Comparison of ENCODE assay signal across 20 cellular contexts in genomic region chr1:202760589-202760988, GRCh38. TPM values are rescaled to one million over a fixed set of nuclear protein-coding genes. Genes with fewer than 3 reads are reported as not detected.
A peak's percentile ranks its signal among the peaks of the same experiment; 100 is the strongest.
DNase-seq lines count a peak whose midpoint lies in the region; ATAC-seq and TF ChIP-seq lines count a peak whose summit lies in the region.
"Had no signal": no experiment of that assay in that cellular context is flagged by ENCODE, and none has a peak within 500 bp of the region (broad histone marks: within the 10 kb centered on the region; RNA-seq: fewer than 3 reads in every experiment).

No MANE protein-coding gene starts in this region.

- H3K4me3 ChIP-seq in cardiac muscle cell (no peak overlapping the region), heart right ventricle (no peak overlapping the region)

- peak overlapping the region; percentile 29 for H3K27ac Mint-ChIP-seq in activated T-helper 1 cell treated with anti-CD3 and anti-CD28 coated beads, Interleukin-12 subunit alpha, Interleukin-12 subunit beta, Interleukin-2, Interleukin-4 antibody, amounts not matched to agents 30 ng/mL and 10 ng/mL and 1 ng/mL, durations not matched to agents 14 hours and 24 hours and 36 hours
- H3K27ac Mint-ChIP-seq: H9 had no signal

- H3K36me3 ChIP-seq in cardiac muscle cell (peaks cover 90% of the 10 kb centered on the region), heart right ventricle (peaks cover 0 to 100% (median 52%) of the 10 kb centered on the region in 9 donors)

- no peaks in the 10 kb centered on the region for H3K27me3 Mint-ChIP-seq in activated T-helper 1 cell treated with anti-CD3 and anti-CD28 coated beads, Interleukin-12 subunit alpha, Interleukin-12 subunit beta, Interleukin-2, Interleukin-4 antibody, amounts not matched to agents 30 ng/mL and 10 ng/mL and 1 ng/mL, durations not matched to agents 14 hours and 24 hours and 36 hours (ENCODE audit: insufficient read depth)

- DNase-seq in cardiac muscle cell (ENCODE audit: low read depth in 1 of 2, low spot score in 1 of 2): peak in 1 of 2 donors; percentile 5
- no peak for DNase-seq in heart right ventricle
- no peak for DNase-seq in activated T-helper 1 cell treated with anti-CD3 and anti-CD28 coated beads, Interleukin-12 subunit alpha, Interleukin-12 subunit beta, Interleukin-2, Interleukin-4 antibody, amounts not matched to agents 30 ng/mL and 10 ng/mL and 1 ng/mL, durations not matched to agents 14 hours and 24 hours and 36 hours (ENCODE audit: low spot score)
- peak; percentile 7 for DNase-seq in fibroblast of peridontal ligament (ENCODE audit: extremely low read depth)
- DNase-seq in C1 segment of cervical spinal cord (lab: John Stamatoyannopoulos, UW): no peak
- DNase-seq in retina: no peak
- DNase-seq: COR-L47; GF-D8; H9; Kasumi-1; MM.1S; NCI-H1417; NCI-H187 treated with DMSO at 0.1 percent for 48 hours; NCI-H345; NCI-H69; NK-92 treated with Interleukin-12 subunit alpha and Interleukin-12 subunit beta, amount 100 ng/mL, for 24 hours; SIG-M5 had no signal

- H3K9me3 ChIP-seq in cardiac muscle cell (ENCODE audit: low read depth) (no peaks in the 10 kb centered on the region), heart right ventricle (no peaks in the 10 kb centered on the region)

- no peaks in the 10 kb centered on the region for H3K27me3 ChIP-seq in cardiac muscle cell
- no peaks in the 10 kb centered on the region for H3K27me3 ChIP-seq in heart right ventricle

- H3K27ac ChIP-seq in cardiac muscle cell (peak overlapping the region; percentile 95), heart right ventricle (no peak overlapping the region)

- peaks cover 53% of the 10 kb centered on the region for H3K36me3 Mint-ChIP-seq in activated T-helper 1 cell treated with anti-CD3 and anti-CD28 coated beads, Interleukin-12 subunit alpha, Interleukin-12 subunit beta, Interleukin-2, Interleukin-4 antibody, amounts not matched to agents 30 ng/mL and 10 ng/mL and 1 ng/mL, durations not matched to agents 14 hours and 24 hours and 36 hours (ENCODE audit: low read depth)

- H3K9me3 Mint-ChIP-seq in activated T-helper 1 cell treated with anti-CD3 and anti-CD28 coated beads, Interleukin-12 subunit alpha, Interleukin-12 subunit beta, Interleukin-2, Interleukin-4 antibody, amounts not matched to agents 30 ng/mL and 10 ng/mL and 1 ng/mL, durations not matched to agents 14 hours and 24 hours and 36 hours: no peaks in the 10 kb centered on the region
- H3K9me3 Mint-ChIP-seq: H9 had no signal

- H3K4me3 Mint-ChIP-seq in activated T-helper 1 cell treated with anti-CD3 and anti-CD28 coated beads, Interleukin-12 subunit alpha, Interleukin-12 subunit beta, Interleukin-2, Interleukin-4 antibody, amounts not matched to agents 30 ng/mL and 10 ng/mL and 1 ng/mL, durations not matched to agents 14 hours and 24 hours and 36 hours: no peak overlapping the region
- H3K4me3 Mint-ChIP-seq: H9 had no signal

- no peak for TF ChIP-seq CTCF in cardiac muscle cell (IDR thresholded peaks at IDR 0.05; ENCODE audit: low read depth, low read length)
- TF ChIP-seq CTCF in heart right ventricle (IDR thresholded peaks at IDR 0.05): no peak

- peaks cover 20% of the 10 kb centered on the region for H3K4me1 Mint-ChIP-seq in activated T-helper 1 cell treated with anti-CD3 and anti-CD28 coated beads, Interleukin-12 subunit alpha, Interleukin-12 subunit beta, Interleukin-2, Interleukin-4 antibody, amounts not matched to agents 30 ng/mL and 10 ng/mL and 1 ng/mL, durations not matched to agents 14 hours and 24 hours and 36 hours (ENCODE audit: low read depth)
- H3K4me1 Mint-ChIP-seq: H9 had no signal

- no peak for ATAC-seq in heart right ventricle
- no peak for ATAC-seq in GM21737 (IDR thresholded peaks at IDR 0.05; ENCODE audit: unreplicated experiment)

- H3K4me1 ChIP-seq in cardiac muscle cell (ENCODE audit: low read depth) (peaks cover 11% of the 10 kb centered on the region), heart right ventricle (peaks cover 0 to 5% (median 0%) of the 10 kb centered on the region in 9 donors)

- intact Hi-C loops in heart right ventricle (cut with DNase I): loop anchor here in 3 of 10 donors (10.0 kb wide), 2 partner anchors 154 to 234 kb away; no protein-coding TSS in a partner anchor
- intact Hi-C loops in activated T-helper 1 cell treated with anti-CD3 and anti-CD28 coated beads, Interleukin-12 subunit alpha, Interleukin-12 subunit beta, Interleukin-2, Interleukin-4 antibody, amounts not matched to agents 30 ng/mL and 10 ng/mL and 1 ng/mL, durations not matched to agents 14 hours and 24 hours and 36 hours (cut with micrococcal nuclease): no loop called here

- WGBS in heart right ventricle, 2 donors: 67 to 77% methylated on average over 1 of the region's 1 CpG

RNA-seq across cellular contexts. Expression of gene KDM5B, which starts 47.6 kb away (rescaled TPM):
- total RNA-seq in cardiac muscle cell: 108 and 165 TPM in 2 replicates
- polyA plus RNA-seq in cardiac muscle cell: 141 and 210 TPM in 2 replicates
- 10 to 100 TPM; 10.7 to 18.5 (median 15.0) TPM for total RNA-seq in heart right ventricle
- 1 to 10 TPM; 4.9 to 7.0 TPM for polyA plus RNA-seq in heart right ventricle
- 102 and 113 TPM in 2 replicates for total RNA-seq in activated T-helper 1 cell treated with anti-CD3 and anti-CD28 coated beads, Interleukin-12 subunit alpha, Interleukin-12 subunit beta, Interleukin-2, Interleukin-4 antibody, amounts not matched to agents 30 ng/mL and 10 ng/mL and 1 ng/mL, durations not matched to agents 14 hours and 24 hours and 36 hours
- total RNA-seq: OCI-LY7 had no signal

RNA-seq across cellular contexts. Expression of gene PCAT6, which starts 50.2 kb away (rescaled TPM):
- 17.7 and 19.8 TPM in 2 replicates for total RNA-seq in cardiac muscle cell
- 67.4 and 92.9 TPM in 2 replicates for polyA plus RNA-seq in cardiac muscle cell
- total RNA-seq in heart right ventricle: 1 to 10 TPM in 3 of 10 donors, under 1 TPM in 6, not detected in 1; 0.41 to 1.3 (median 0.81) TPM
- 1 to 10 TPM in 1 of 2 donors, under 1 TPM in 1; 0.61 to 2.3 TPM for polyA plus RNA-seq in heart right ventricle
- 1.1 and 1.7 TPM in 2 replicates for total RNA-seq in activated T-helper 1 cell treated with anti-CD3 and anti-CD28 coated beads, Interleukin-12 subunit alpha, Interleukin-12 subunit beta, Interleukin-2, Interleukin-4 antibody, amounts not matched to agents 30 ng/mL and 10 ng/mL and 1 ng/mL, durations not matched to agents 14 hours and 24 hours and 36 hours
- total RNA-seq: Daoy, OCI-LY7 had no signal

RNA-seq across cellular contexts. Expression of gene SYT2, which starts 50.3 kb away (rescaled TPM):
- total RNA-seq in cardiac muscle cell (0.03 TPM in 1 of 2 replicates, not detected in the other), heart right ventricle (under 1 TPM in 1 of 10 donors, not detected in 9; 0.02 TPM)
- polyA plus RNA-seq in cardiac muscle cell (0.46 and 0.68 TPM in 2 replicates), heart right ventricle (under 1 TPM; under 0.01 to 0.07 TPM)
- not detected in 2 replicates for total RNA-seq in activated T-helper 1 cell treated with anti-CD3 and anti-CD28 coated beads, Interleukin-12 subunit alpha, Interleukin-12 subunit beta, Interleukin-2, Interleukin-4 antibody, amounts not matched to agents 30 ng/mL and 10 ng/mL and 1 ng/mL, durations not matched to agents 14 hours and 24 hours and 36 hours
- total RNA-seq: Daoy, OCI-LY7 had no signal
